ENCODE assay signal across 19 cellular contexts in the genomic region with DNA sequence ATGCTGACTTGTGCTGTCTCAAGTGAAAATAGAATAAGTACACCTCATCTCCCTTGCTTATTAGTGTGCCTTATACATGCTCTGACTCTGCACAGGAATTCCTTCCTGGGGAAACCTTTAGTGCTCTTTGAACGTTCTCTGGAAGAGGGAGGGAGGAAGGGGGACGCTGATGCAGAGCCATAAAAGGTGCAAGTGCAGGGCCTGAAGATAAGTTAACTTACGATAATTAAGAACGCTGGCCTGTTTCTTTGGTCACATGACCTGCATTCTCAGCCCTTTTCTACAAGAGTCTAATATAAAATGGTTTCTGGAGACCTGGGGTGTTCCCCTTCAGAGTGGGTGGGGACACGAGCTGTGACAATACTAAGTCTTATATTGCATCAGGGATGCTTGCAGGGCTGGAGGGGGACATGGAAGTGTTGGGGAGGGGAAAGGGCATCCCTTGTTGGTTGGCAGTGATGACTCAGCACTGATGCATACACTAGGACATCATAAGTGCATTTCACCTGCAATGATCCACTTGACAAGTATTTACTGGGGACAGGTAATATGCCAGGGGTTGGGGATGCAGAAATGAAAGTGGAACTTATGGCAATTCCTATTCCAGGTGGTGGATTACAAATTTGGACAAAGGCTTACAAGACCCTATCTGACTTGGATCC. TPM values are rescaled to one million over a fixed set of nuclear protein-coding genes. Genes with fewer than 3 reads are reported as not detected.
DNase-seq lines count a peak whose midpoint lies in the region; ATAC-seq, FAIRE-seq and TF ChIP-seq lines count a peak whose summit lies in the region.
"Had no signal": no experiment of that assay in that cellular context is flagged by ENCODE, and none has a peak within 500 bp of the region (broad histone marks: within the 10 kb centered on the region; RNA-seq: fewer than 3 reads in every experiment).

No MANE protein-coding gene starts in this region.

- intact Hi-C loops in GM12878 (cut with micrococcal nuclease; ENCODE audit: unreplicated experiment) (no loop called here), sigmoid colon (cut with DNase I) (no loop called here)

- no TSS peak for BruUV-seq in GM12878 (replicated peaks; lab: Mats Ljungman, UMichigan)

- POLR2A ChIA-PET in GM12878 (lab: Charles Lee): no interaction called here

- TF ChIP-seq POLR2A in GM12878 (IDR thresholded peaks at IDR 0.05; ENCODE audit: low read depth, low read length) (no peak), sigmoid colon (IDR thresholded peaks at IDR 0.05) (no peak)

- H3K4me3 Mint-ChIP-seq in naive B cell: peak overlapping the region in 3 of 8 donors; percentile 1 to 57 (median 41)
- H3K4me3 Mint-ChIP-seq: central memory CD8-positive, alpha-beta T cell; naive thymus-derived CD4-positive, alpha-beta T cell had no signal

- peak overlapping the region; percentile 50 for H3K4me3 ChIP-seq in DOHH2 (ENCODE audit: low read length)
- H3K4me3 ChIP-seq in GM12878: no peak overlapping the region
- no peak overlapping the region for H3K4me3 ChIP-seq in sigmoid colon
- H3K4me3 ChIP-seq: heart right ventricle, SJCRH30 had no signal

- H3K4me1 Mint-ChIP-seq in naive B cell: peaks cover 46 to 73% (median 61%) of the 10 kb centered on the region in 3 donors

- H3K9me3 ChIP-seq in DOHH2 (ENCODE audit: control insufficient read depth, insufficient read depth, low read length) (0 out of 2 replicates have a peak, but pooled peaks cover 2% of the 10 kb centered on the region), GM12878 (replicated peaks; ENCODE audit: control insufficient read depth, insufficient read depth, low read length) (no peaks in the 10 kb centered on the region), sigmoid colon (no peaks in the 10 kb centered on the region)
- H3K9me3 ChIP-seq: SJCRH30 had no signal

- no peak for ATAC-seq in GM12878
- no peak for ATAC-seq in naive B cell (ENCODE audit: low read depth in 2 of 2)
- ATAC-seq in HG02981 (IDR thresholded peaks at IDR 0.05; ENCODE audit: unreplicated experiment): no peak
- ATAC-seq: naive thymus-derived CD4-positive, alpha-beta T cell had no signal

- H4K20me1 ChIP-seq in DOHH2 (ENCODE audit: control insufficient read depth, insufficient read depth, low read depth, low read length): no peaks in the 10 kb centered on the region
- no peaks in the 10 kb centered on the region for H4K20me1 ChIP-seq in GM12878 (ENCODE audit: control insufficient read depth, insufficient read depth)

- H3K27me3 Mint-ChIP-seq in naive B cell: no peaks in the 10 kb centered on the region
- H3K27me3 Mint-ChIP-seq: central memory CD8-positive, alpha-beta T cell had no signal

- CTCF ChIA-PET in GM12878 (lab: Yijun Ruan, JAX): interaction anchor here (1.1 to 1.2 kb wide), 2 partner anchors 10 to 15 kb away, joined by 3 to 4 read pairs; no protein-coding TSS in a partner anchor

- peak overlapping the region; percentile 48; the same call in 1 of the 2 replicates for H2AFZ ChIP-seq in GM12878 (ENCODE audit: control insufficient read depth, low read depth, low read length)

- RAD21 ChIA-PET in GM12878 (lab: Charles Lee; ENCODE audit: unreplicated experiment): interaction anchor here (1.2 kb wide), 1 partner anchor 64 kb away, joined by 5 read pairs; no protein-coding TSS in a partner anchor

- no peak for TF ChIP-seq RAD21 in GM12878 (IDR thresholded peaks at IDR 0.05; ENCODE audit: insufficient read depth, low read depth, low read length)

- no peaks in the 10 kb centered on the region for H3K36me3 Mint-ChIP-seq in naive B cell

- DNase-seq in HPDE6-E6E7 (ENCODE audit: extremely low spot score) (peak; percentile 60), GM12878 (ENCODE audit: low read depth, low spot score) (no peak), naive B cell (no peak), G401 (ENCODE audit: low spot score) (no peak), sigmoid colon (no peak)
- DNase-seq: activated CD8-positive, alpha-beta memory T cell treated with anti-CD3 and anti-CD28 coated beads, Interleukin-2, amount 50 U/mL, for 48 hours; activated naive CD4-positive, alpha-beta T cell; AML-193; amygdala; naive thymus-derived CD4-positive, alpha-beta T cell; NCI-H187; NCI-H446; SJCRH30; substantia nigra had no signal

- peak overlapping the region in 4 of 6 donors; percentile 61 to 85 (median 69) for H3K27ac Mint-ChIP-seq in naive B cell

- H3K9me2 ChIP-seq in DOHH2 (replicated peaks; ENCODE audit: control insufficient read depth, low read length): no peaks in the 10 kb centered on the region

- WGBS in GM12878 (ENCODE audit: insufficient coverage, insufficient replicate concordance, low lambda C conversion rate, missing lambda C conversion rate): 93% methylated on average over 5 of the region's 5 CpGs
- WGBS in sigmoid colon, 2 donors: 14 to 59% methylated on average over 5 of the region's 5 CpGs

- H3K27ac ChIP-seq in DOHH2 (ENCODE audit: low read depth, low read length) (peak overlapping the region; percentile 66), GM12878 (ENCODE audit: control insufficient read depth, insufficient read depth) (no peak overlapping the region), sigmoid colon (no peak overlapping the region)
- H3K27ac ChIP-seq: SJCRH30 had no signal

- no peaks in the 10 kb centered on the region for H3F3A ChIP-seq in DOHH2 (ENCODE audit: control insufficient read depth, insufficient read depth)

- H3K4me2 ChIP-seq in DOHH2 (ENCODE audit: low read length) (peak overlapping the region; percentile 67), GM12878 (ENCODE audit: control insufficient read depth, insufficient read depth) (no peak overlapping the region)

- FAIRE-seq in GM12878 (lab: Jason Lieb, UNC): no peak
- FAIRE-seq: G401.6 had no signal

- TF ChIP-seq CTCF in DOHH2 (IDR thresholded peaks at IDR 0.05; ENCODE audit: low read depth, low read length, poor library complexity, severe bottlenecking) (no peak), GM12878 (IDR thresholded peaks at IDR 0.05 in 2 of 3, conservative IDR thresholded peaks at IDR 0.05 in 1 of 3; ENCODE audit: control insufficient read depth in 2 of 3, extremely low read depth in 1 of 3, insufficient read depth in 1 of 3, low read depth in 3 of 3, low read length in 3 of 3) (no peak), sigmoid colon (IDR thresholded peaks at IDR 0.05) (no peak)

- SMC1A ChIA-PET in GM12878 (lab: Charles Lee; ENCODE audit: uncharacterized antibody, unreplicated experiment): interaction anchor here (3.2 kb wide), 1 partner anchor 10 kb away, joined by 16 read pairs; no protein-coding TSS in a partner anchor

- no peaks in the 10 kb centered on the region for H3K9me3 Mint-ChIP-seq in naive B cell
- H3K9me3 Mint-ChIP-seq: central memory CD8-positive, alpha-beta T cell had no signal

- no peak overlapping the region for H3K9ac ChIP-seq in GM12878 (ENCODE audit: control insufficient read depth, insufficient read depth, low read length)

- H3K27me3 ChIP-seq in DOHH2 (ENCODE audit: control insufficient read depth, low read length): no peaks in the 10 kb centered on the region
- no peaks in the 10 kb centered on the region for H3K27me3 ChIP-seq in GM12878 (replicated peaks in 1 of 2; ENCODE audit: control insufficient read depth in 2 of 2, insufficient read depth in 2 of 2, low read length in 1 of 2)
- H3K27me3 ChIP-seq in sigmoid colon: no peaks in the 10 kb centered on the region
- H3K27me3 ChIP-seq: heart right ventricle, SJCRH30 had no signal

- TF ChIP-seq EP300 in GM12878 (IDR thresholded peaks at IDR 0.05; ENCODE audit: borderline replicate concordance in 1 of 2, control insufficient read depth in 1 of 2, low read depth in 2 of 2, low read length in 2 of 2) (no peak), sigmoid colon (IDR thresholded peaks at IDR 0.05) (no peak)

- H3K36me3 ChIP-seq in DOHH2 (ENCODE audit: control insufficient read depth, low read length): no peaks in the 10 kb centered on the region
- H3K36me3 ChIP-seq in GM12878 (ENCODE audit: control insufficient read depth in 2 of 2, insufficient read depth in 2 of 2, low read length in 1 of 2): no peaks in the 10 kb centered on the region
- H3K36me3 ChIP-seq in sigmoid colon: no peaks in the 10 kb centered on the region
- H3K36me3 ChIP-seq: heart right ventricle, SJCRH30 had no signal

- in situ Hi-C loops in GM12878 (cut with MboI) (no loop called here), G401 (cut with HindIII; ENCODE audit: low sequenced_read_pairs) (no loop called here)

- H3K79me2 ChIP-seq in DOHH2 (ENCODE audit: control insufficient read depth, low read length): no peaks in the 10 kb centered on the region
- no peaks in the 10 kb centered on the region for H3K79me2 ChIP-seq in GM12878 (ENCODE audit: control insufficient read depth, insufficient read depth, low read length)

- H3K4me1 ChIP-seq in DOHH2 (ENCODE audit: control insufficient read depth, low read length) (peaks cover 87% of the 10 kb centered on the region), GM12878 (ENCODE audit: control insufficient read depth, insufficient read depth, low read length) (peaks cover 14% of the 10 kb centered on the region), sigmoid colon (no peaks in the 10 kb centered on the region)

RNA-seq across cellular contexts. Expression of a gene that starts 26.3 kb away (rescaled TPM):
- total RNA-seq in GM12878 (2013; cell fraction: nucleolus; rRNA removed): 19.4 and 22.6 TPM in 2 replicates
- total RNA-seq in GM12878 (2014; rRNA removed): 22.9 and 24.1 TPM in 2 replicates
- 23.5 and 24.4 TPM in 2 replicates for total RNA-seq in GM12878 (2014; rRNA removed; fragmentation: Illumina TruSeq; extraction: Trizol)
- 29.0 and 29.2 TPM in 2 replicates for total RNA-seq in GM12878 (2021)
- polyA plus RNA-seq in GM12878 (2011; ENCODE audit: low read depth): 5.8 TPM
- polyA plus RNA-seq in GM12878 (2011; rRNA removed): 39.9 and 47.7 TPM in 2 replicates
- polyA plus RNA-seq in GM12878 (2011; cell fraction: cytosol; rRNA removed): 44.7 and 45.5 TPM in 2 replicates
- 28.1 and 33.0 TPM in 2 replicates for polyA plus RNA-seq in GM12878 (2011; cell fraction: nucleus; rRNA removed)
- 7.0 and 11.0 TPM in 2 replicates for polyA plus RNA-seq in GM12878 (2012)
- 31.8 and 38.1 TPM in 2 replicates for polyA plus RNA-seq in GM12878 (2014; fragmentation: Illumina TruSeq; extraction: Trizol)
- polyA plus RNA-seq in GM12878 (2014; fragmentation: Nextera tagmentation; extraction: Ambion mirVana): 1 to 10 TPM; 7.6 to 8.3 TPM
- polyA plus RNA-seq in GM12878 (2014; rRNA removed): 20.5 and 24.1 TPM in 2 replicates
- 10 to 100 TPM; 19.7 to 20.3 TPM for polyA plus RNA-seq in GM12878 (2016; fragmentation: Nextera tagmentation; extraction: Ambion mirVana)
- 57.5 and 68.2 TPM in 2 replicates for polyA minus RNA-seq in GM12878 (2011; rRNA and poly(A)+ RNA removed)
- 15.7 and 17.1 TPM in 2 replicates for polyA minus RNA-seq in GM12878 (2011; cell fraction: cytosol; rRNA and poly(A)+ RNA removed)
- polyA minus RNA-seq in GM12878 (2011; cell fraction: nucleus; rRNA and poly(A)+ RNA removed): 14.0 and 17.7 TPM in 2 replicates
- polyA plus RNA-seq in naive B cell (ENCODE audit: low read depth in 6 of 6): 100 to 1,000 TPM in 5 of 6 donors, 10 to 100 TPM in 1; 97.1 to 182 (median 140) TPM
- total RNA-seq in G401 (2014; rRNA removed; shearing (Covaris generic)): not detected in 2 replicates
- total RNA-seq in sigmoid colon: 10 to 100 TPM; 11.4 to 28.2 (median 20.4) TPM
- 10 to 100 TPM in 1 of 3 donors, 1 to 10 TPM in 2; 6.6 to 20.5 (median 6.9) TPM for polyA plus RNA-seq in sigmoid colon

Comparison
In these comparisons a context has a peak if more than half of its experiments do, and no peak if none do; other contexts are left out.
1. RNA of a gene that starts 26.3 kb away (total RNA-seq): 19.4 to 29.2 TPM in GM12878 and 11.4 to 28.2 TPM in sigmoid colon; not detected in G401; every median in the first group is over 10 times any median in the second.